ENCODE assay signal across 8 cellular contexts in the genomic region with DNA sequence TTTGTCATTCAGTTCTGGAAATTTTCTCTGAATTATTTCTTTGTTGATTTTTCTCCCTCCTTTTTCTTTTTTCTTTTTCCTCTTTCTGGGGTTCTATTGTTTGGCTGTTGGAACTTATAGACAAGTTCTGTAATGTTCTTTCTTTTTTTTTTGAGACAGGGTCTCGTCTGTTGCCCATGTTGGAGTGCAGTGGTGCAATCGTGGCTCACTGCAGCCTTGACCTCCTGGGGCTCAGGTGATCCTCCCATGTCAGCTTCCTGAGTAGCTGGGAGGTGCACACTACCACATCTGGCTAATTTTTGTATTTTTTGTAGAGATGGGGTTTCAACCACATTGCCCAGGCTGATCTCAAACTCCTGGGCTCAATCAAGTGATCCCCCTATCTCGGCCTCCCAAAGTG. TPM values are rescaled to one million over a fixed set of nuclear protein-coding genes. Genes with fewer than 3 reads are reported as not detected.
"Had no signal": no experiment of that assay in that cellular context is flagged by ENCODE, and none has a peak within 500 bp of the region (broad histone marks: within the 10 kb centered on the region; RNA-seq: fewer than 3 reads in every experiment).

No MANE protein-coding gene starts in this region.

- H3K27me3 Mint-ChIP-seq: IgD-negative memory B cell had no signal

- H3K4me3 ChIP-seq: GM23338 had no signal

- DNase-seq: H9, HCEC 1CT, KBM-7 had no signal

- H3K9me3 Mint-ChIP-seq: GM23338, H9, IgD-negative memory B cell had no signal

- H3K4me2 ChIP-seq: GM23338 had no signal

- FAIRE-seq: H1, H54, HTR-8/SVneo had no signal

- H3K4me3 Mint-ChIP-seq: GM23338, H9, IgD-negative memory B cell had no signal

- H3K27ac Mint-ChIP-seq: GM23338, IgD-negative memory B cell had no signal

RNA-seq across cellular contexts. Expression of a gene that starts 30.1 kb away (rescaled TPM):
- polyA plus RNA-seq: IgD-negative memory B cell had no signal
